ENCODE assay signal across 27 cellular contexts in genomic region chr5:131194725-131195124, GRCh38.
"Had no signal": no experiment of that assay in that cellular context is flagged by ENCODE, and none has a peak within 500 bp of the region (broad histone marks: within the 10 kb centered on the region; RNA-seq: fewer than 3 reads in every experiment).

No MANE protein-coding gene starts in this region.

- H3K4me3 Mint-ChIP-seq: activated CD8-positive, alpha-beta T cell treated with anti-CD3 and anti-CD28 coated beads for 36 hours; activated T-cell treated with anti-CD3 and anti-CD28 coated beads, Interleukin-2, amount 50 U/mL, for 72 hours; brain; T-cell had no signal

- H3K9me3 Mint-ChIP-seq: activated CD8-positive, alpha-beta T cell treated with anti-CD3 and anti-CD28 coated beads for 36 hours; activated naive CD4-positive, alpha-beta T cell treated with anti-CD3 and anti-CD28 coated beads, Interleukin-2, amount 50 U/mL, for 72 hours; activated T-cell treated with anti-CD3 and anti-CD28 coated beads, Interleukin-2, amount 50 U/mL, for 72 hours; brain; T-cell had no signal

- H3K27ac ChIP-seq: KMS-11, SK-N-MC, WERI-Rb-1 had no signal

- H3K4me2 ChIP-seq: KMS-11 had no signal

- H3K9ac ChIP-seq: KMS-11 had no signal

- H3K9me3 ChIP-seq: MG63 had no signal

- H3K27ac Mint-ChIP-seq: activated T-cell treated with anti-CD3 and anti-CD28 coated beads, Interleukin-2, amount 50 U/mL, for 72 hours; brain had no signal

- H3K27me3 Mint-ChIP-seq: activated CD8-positive, alpha-beta T cell treated with anti-CD3 and anti-CD28 coated beads for 36 hours; brain; T-cell had no signal

- ATAC-seq: activated CD4-positive, CD25-positive, alpha-beta regulatory T cell treated with anti-CD3 and anti-CD28 coated beads, Interleukin-2, amount 50 U/mL, for 24 hours; activated CD8-positive, alpha-beta T cell treated with anti-CD3 and anti-CD28 coated beads for 36 hours; activated naive CD4-positive, alpha-beta T cell treated with anti-CD3 and anti-CD28 coated beads, Interleukin-2, amount 50 U/mL, for 72 hours; activated T-cell treated with anti-CD3 and anti-CD28 coated beads, Interleukin-2, amount 50 U/mL, for 72 hours; HepG2; Right ventricle myocardium inferior; T-cell had no signal

- H3K27me3 ChIP-seq: MG63 had no signal

- H3K36me3 ChIP-seq: WERI-Rb-1 had no signal

- H3K4me3 ChIP-seq: MG63, SK-N-MC had no signal

- DNase-seq: activated CD4-positive, alpha-beta T cell treated with anti-CD3 and anti-CD28 coated beads for 4 hours; activated CD8-positive, alpha-beta memory T cell treated with anti-CD3 and anti-CD28 coated beads, Interleukin-2, amount 50 U/mL, for 4 hours; activated CD8-positive, alpha-beta T cell treated with anti-CD3 and anti-CD28 coated beads for 36 hours; activated effector memory CD4-positive, alpha-beta T cell treated with Interleukin-2 at 50 U/mL for 16 hours; activated naive CD4-positive, alpha-beta T cell treated with Interleukin-2 at 50 U/mL for 16 hours; activated T-cell treated with anti-CD3 and anti-CD28 coated beads, Interleukin-2, amount 50 U/mL, for 72 hours; amygdala; MG63; MV-4-11; NCI-H1092 treated with DMSO at 0.1 percent for 48 hours; NCI-H1436; NCI-H1694 treated with DMSO at 0.1 percent for 48 hours; NCI-H2029 treated with DMSO at 0.1 percent for 48 hours; NCI-H2227 treated with DMSO at 0.1 percent for 48 hours; NCI-H526; NCI-H82; RPMI8226; T-cell; T-helper 2 cell; WERI-Rb-1 had no signal
